Comparison of ENCODE assay signal across 7 cellular contexts in the genomic region with DNA sequence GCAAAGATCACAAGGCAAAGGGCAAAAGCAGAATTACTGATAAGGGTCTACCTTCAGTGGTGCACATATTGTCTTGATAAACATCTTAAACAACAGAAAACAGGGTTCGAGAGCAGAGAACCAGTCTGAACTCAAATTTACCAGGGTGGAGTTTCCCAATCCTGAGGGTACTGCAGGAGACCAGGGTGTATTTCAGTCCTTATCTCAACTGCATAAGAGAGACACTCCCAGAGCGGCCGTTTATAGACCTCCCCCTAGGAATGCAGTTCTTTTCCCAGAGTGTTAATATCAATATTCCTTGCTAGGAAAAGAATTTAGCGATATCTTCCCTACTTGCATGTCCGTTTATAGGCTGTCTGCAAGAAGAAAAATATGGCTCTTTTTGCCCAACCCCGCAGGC. TPM values are rescaled to one million over a fixed set of nuclear protein-coding genes. Genes with fewer than 3 reads are reported as not detected.
DNase-seq lines count a peak whose midpoint lies in the region; ATAC-seq, FAIRE-seq and TF ChIP-seq lines count a peak whose summit lies in the region.
"Not testable (repeated sequence)": the region's sequence is repeated elsewhere in the genome, so short reads cannot be mapped to it uniquely, and the experiment has no call there.

No MANE protein-coding gene starts in this region.

- not testable (repeated sequence) for TF ChIP-seq CTCF in DND-41 (IDR thresholded peaks at IDR 0.05; ENCODE audit: borderline replicate concordance, extremely low read depth, low read length, poor library complexity, severe bottlenecking); HEK293 (tag by site-specific recombination; IDR thresholded peaks at IDR 0.05); PC-3 (conservative IDR thresholded peaks at IDR 0.05; ENCODE audit: low read depth, low read length); K562 (IDR thresholded peaks at IDR 0.05 in 2 of 3, conservative IDR thresholded peaks at IDR 0.05 in 1 of 3; ENCODE audit: insufficient read depth in 2 of 3, low read depth in 1 of 3, low read length in 3 of 3)

- H3K18ac ChIP-seq in mesendoderm (ENCODE audit: low read length) = not testable (repeated sequence)

- H2BK15ac ChIP-seq in mesendoderm (replicated peaks; ENCODE audit: low read depth) = not testable (repeated sequence)

- H4K5ac ChIP-seq in mesendoderm (ENCODE audit: low read length) = not testable (repeated sequence)

- FAIRE-seq in K562 (lab: Jason Lieb, UNC) = not testable (repeated sequence)

- not testable (repeated sequence) for H3K4me3 ChIP-seq in DND-41 (ENCODE audit: low read depth in 1 of 2, low read length in 2 of 2); HEK293 (ENCODE audit: low read depth, low read length); PC-3 (ENCODE audit: low read length); K562; mesendoderm (ENCODE audit: low read length)

- H3K23ac ChIP-seq in mesendoderm (ENCODE audit: low read length) = not testable (repeated sequence)

- not testable (repeated sequence) for H2BK120ac ChIP-seq in mesendoderm (ENCODE audit: low read depth, low read length)

- H4K20me1 ChIP-seq in DND-41 (ENCODE audit: insufficient read depth, low read length); PC-3 (ENCODE audit: low read length); K562 (replicated peaks; ENCODE audit: control insufficient read depth, insufficient read depth, low read length): not testable (repeated sequence)

- not testable (repeated sequence) for H3K9me1 ChIP-seq in K562 (ENCODE audit: control insufficient read depth, insufficient read depth, low read length)

- DNase-seq in DND-41 (peak; percentile 22), NCI-H748 (lab: John Stamatoyannopoulos, UW; ENCODE audit: unreplicated experiment) (peak; percentile 1), K562 (ENCODE audit: extremely low read depth in 1 of 4, low spot score in 3 of 4) (peak in 1 of 4 experiments; percentile 15), mesendoderm (peak; percentile 25)
- not testable (repeated sequence) for DNase-seq in PC-3
- DNase-seq in activated effector memory CD4-positive, alpha-beta T cell treated with anti-CD3 and anti-CD28 coated beads, Interleukin-2, amount 50 U/mL, for 16 hours = peak; percentile 4

- H3K36me3 ChIP-seq in DND-41 (ENCODE audit: insufficient read depth, low read length); HEK293 (ENCODE audit: control insufficient read depth in 2 of 2, insufficient read depth in 1 of 2, low read length in 2 of 2); K562 (ENCODE audit: control insufficient read depth, insufficient read depth, low read length); mesendoderm (ENCODE audit: control insufficient read depth, insufficient read depth, low read length): not testable (repeated sequence)
- peaks cover 57% of the 10 kb centered on the region for H3K36me3 ChIP-seq in PC-3 (ENCODE audit: low read depth, low read length)

- H2AK5ac ChIP-seq in mesendoderm (ENCODE audit: low read length) = not testable (repeated sequence)

- not testable (repeated sequence) for H3K4me2 ChIP-seq in DND-41 (ENCODE audit: insufficient read depth, low read length); PC-3 (ENCODE audit: low read length); K562 (ENCODE audit: insufficient read depth, low read length); mesendoderm (ENCODE audit: low read length)

- not testable (repeated sequence) for H3K9me2 ChIP-seq in PC-3 (replicated peaks; ENCODE audit: low read length)

- WGBS in K562 (ENCODE audit: insufficient coverage, low coverage, missing lambda C conversion rate) = 2% methylated on average over 6 of the region's 6 CpGs
- no CpG with 5 or more reads among the region's 6 CpGs for WGBS in mesendoderm (ENCODE audit: extremely low coverage, insufficient coverage, low lambda C conversion rate)

- not testable (repeated sequence) for H3F3A ChIP-seq in PC-3 (ENCODE audit: low read length, unreplicated experiment)

- not testable (repeated sequence) for H3K9ac ChIP-seq in DND-41 (ENCODE audit: low read depth, low read length); PC-3 (ENCODE audit: low read length); K562 (ENCODE audit: insufficient read depth in 1 of 2, low read depth in 2 of 2, low read length in 2 of 2); mesendoderm (ENCODE audit: low read length)

- H3K4me1 ChIP-seq in DND-41 (ENCODE audit: insufficient read depth, low read length); HEK293 (ENCODE audit: control insufficient read depth, insufficient read depth, low read length); PC-3 (ENCODE audit: insufficient read depth, low read length); K562 (replicated peaks in 1 of 2; ENCODE audit: control insufficient read depth in 2 of 2, insufficient read depth in 2 of 2, low read length in 2 of 2); mesendoderm (ENCODE audit: control insufficient read depth, low read depth, low read length): not testable (repeated sequence)

- not testable (repeated sequence) for H3K79me1 ChIP-seq in mesendoderm (ENCODE audit: low read length)

- TF ChIP-seq POLR2A in K562 (conservative IDR thresholded peaks at IDR 0.05) = not testable (repeated sequence)

- peak; percentile 23; the same call in 1 of the 2 replicates for TF ChIP-seq EP300 in K562 (IDR thresholded peaks at IDR 0.05; ENCODE audit: low read length)

- H3K27ac ChIP-seq in DND-41 (ENCODE audit: low read length); HEK293 (ENCODE audit: extremely low read depth, low read depth, low read length); PC-3 (ENCODE audit: low read length); K562 (ENCODE audit: extremely low read depth, low read depth, low read length); mesendoderm (ENCODE audit: low read depth, low read length): not testable (repeated sequence)

- intact Hi-C loops in PC-3 (cut with micrococcal nuclease) = not testable (repeated sequence)
- intact Hi-C loops in K562 (cut with micrococcal nuclease) = loop anchor here (5.0 kb wide), 1 partner anchor 42 kb away; no protein-coding TSS in a partner anchor

- not testable (repeated sequence) for ATAC-seq in DND-41 (ENCODE audit: insufficient read depth, low read depth); PC-3; K562

- TF ChIP-seq RAD21 in K562 (CRISPR knock-in tag; conservative IDR thresholded peaks at IDR 0.05 in 1 of 2, IDR thresholded peaks at IDR 0.05 in 1 of 2) = not testable (repeated sequence)

- not testable (repeated sequence) for H4K8ac ChIP-seq in mesendoderm (ENCODE audit: low read depth, low read length)

- not testable (repeated sequence) for H3K56ac ChIP-seq in mesendoderm (ENCODE audit: low read length)

- H3K79me2 ChIP-seq in DND-41 (ENCODE audit: insufficient read depth, low read length); K562 (ENCODE audit: control insufficient read depth, insufficient read depth, low read length); mesendoderm (ENCODE audit: control insufficient read depth, insufficient read depth, low read length): not testable (repeated sequence)
- peaks cover 19% of the 10 kb centered on the region for H3K79me2 ChIP-seq in PC-3 (ENCODE audit: low read length)

- not testable (repeated sequence) for H2AFZ ChIP-seq in DND-41 (ENCODE audit: low read depth, low read length); PC-3 (ENCODE audit: low read length); K562 (ENCODE audit: low read depth, low read length)

- not testable (repeated sequence) for H3K27me3 ChIP-seq in DND-41 (ENCODE audit: insufficient read depth, low read length, poor library complexity); PC-3 (ENCODE audit: low read length); mesendoderm (ENCODE audit: insufficient read depth, low read length, poor library complexity)
- H3K27me3 ChIP-seq in K562 (ENCODE audit: control insufficient read depth in 2 of 2, insufficient read depth in 2 of 2, low read length in 2 of 2) = peaks cover 3 to 64% of the 10 kb centered on the region in 2 experiments

- in situ Hi-C loops in K562 (cut with MboI) = loop anchor here (5.0 kb wide), 1 partner anchor 257 kb away; no protein-coding TSS in a partner anchor

- not testable (repeated sequence) for H3K4ac ChIP-seq in mesendoderm (ENCODE audit: low read depth, low read length)

- POLR2A ChIA-PET in HEK293 (lab: Yijun Ruan, JAX); PC-3 (lab: Charles Lee; ENCODE audit: unreplicated experiment); K562 (lab: Yijun Ruan, JAX): not testable (repeated sequence)

- H2BK5ac ChIP-seq in mesendoderm (ENCODE audit: low read length) = not testable (repeated sequence)

- CTCF ChIA-PET in HEK293 (lab: Yijun Ruan, JAX) = interaction anchor here (0.8 kb wide), 1 partner anchor 18 kb away, joined by 4 read pairs; no protein-coding TSS in a partner anchor
- CTCF ChIA-PET in PC-3 (lab: Charles Lee); K562 (lab: Yijun Ruan, JAX; ENCODE audit: low intra/inter-chr PET ratio): not testable (repeated sequence)

- BruUV-seq in PC-3 (replicated peaks; lab: Mats Ljungman, UMichigan) = TSS peak; percentile 4
- BruUV-seq in K562 (replicated peaks; lab: Mats Ljungman, UMichigan) = not testable (repeated sequence)

- H3K9me3 ChIP-seq in DND-41 (ENCODE audit: insufficient read depth, low read length, severe bottlenecking) = peaks cover 11% of the 10 kb centered on the region
- not testable (repeated sequence) for H3K9me3 ChIP-seq in HEK293 (ENCODE audit: control insufficient read depth, insufficient read depth, low read depth, low read length); PC-3 (ENCODE audit: low read length); K562 (replicated peaks; ENCODE audit: control insufficient read depth, insufficient read depth, low read depth, low read length)

RNA-seq across cellular contexts. Expression of a gene that starts 37.6 kb away (rescaled TPM):
- total RNA-seq in PC-3 (2014; rRNA removed) (186 and 212 TPM in 2 replicates), K562 (2014; rRNA removed) (0.78 and 1.0 TPM in 2 replicates), K562 (2014; rRNA removed; fragmentation: Illumina TruSeq; extraction: Trizol) (0.33 and 0.35 TPM in 2 replicates), K562 (2015; rRNA removed; fragmentation: Illumina TruSeq; extraction: Trizol) (0.19 and 0.36 TPM in 2 replicates), K562 (2021) (0.53 and 0.83 TPM in 2 replicates)
- 0.95 TPM in 1 of 2 replicates, not detected in the other for total RNA-seq in K562 (2011; cell fraction: chromatin; rRNA removed; ENCODE audit: low replicate concordance)
- total RNA-seq in K562 (2011; cell fraction: nucleolus; rRNA removed) = 0.17 and 0.66 TPM in 2 replicates
- 0.38 TPM in 1 of 2 replicates, not detected in the other for total RNA-seq in K562 (2011; cell fraction: nucleoplasm; rRNA removed)
- polyA plus RNA-seq in K562 (2011; rRNA removed) (0.45 and 0.64 TPM in 2 replicates), K562 (2014; fragmentation: Illumina TruSeq; extraction: Trizol) (0.26 and 0.45 TPM in 2 replicates), K562 (2014; fragmentation: Nextera tagmentation; extraction: Ambion mirVana) (not detected), K562 (2014; rRNA removed) (0.36 and 1.2 TPM in 2 replicates)
- 0.81 and 0.88 TPM in 2 replicates for polyA plus RNA-seq in K562 (2011; cell fraction: cytosol; rRNA removed)
- 0.71 and 0.73 TPM in 2 replicates for polyA plus RNA-seq in K562 (2011; cell fraction: nucleus; rRNA removed)
- 0.59 and 0.89 TPM in 2 replicates for polyA plus RNA-seq in K562 (2012)
- 0.48 and 0.53 TPM in 2 replicates for polyA minus RNA-seq in K562 (2011; rRNA and poly(A)+ RNA removed)
- polyA minus RNA-seq in K562 (2011; cell fraction: cytosol; rRNA and poly(A)+ RNA removed) = 0.95 and 2.6 TPM in 2 replicates
- 1.1 TPM in 2 replicates for polyA minus RNA-seq in K562 (2011; cell fraction: nucleus; rRNA and poly(A)+ RNA removed)
- polyA plus RNA-seq in mesendoderm (2013, experiment 1 of 2) = 1.3 TPM
- 1.3 TPM for polyA plus RNA-seq in mesendoderm (2013, experiment 2 of 2)

Comparison
In these comparisons a context has a peak if more than half of its experiments do, and no peak if none do; other contexts are left out.
1. RNA of a gene that starts 37.6 kb away (total RNA-seq): 186 to 212 TPM in PC-3; 0.17 to 1.0 TPM in K562; every median in the first group is over 10 times any median in the second.